Comparison of ENCODE assay signal across 11 cellular contexts in genomic region chr6:7730852-7731251, GRCh38. TPM values are rescaled to one million over a fixed set of nuclear protein-coding genes. Genes with fewer than 3 reads are reported as not detected.
DNase-seq lines count a peak whose midpoint lies in the region; TF ChIP-seq lines count a peak whose summit lies in the region.
"Had no signal": no experiment of that assay in that cellular context is flagged by ENCODE, and none has a peak within 500 bp of the region (broad histone marks: within the 10 kb centered on the region; RNA-seq: fewer than 3 reads in every experiment).

No MANE protein-coding gene starts in this region.

- H4K91ac ChIP-seq in mesenchymal stem cell (ENCODE audit: low read length), result no peak overlapping the region

- H3K36me3 ChIP-seq in mesenchymal stem cell (ENCODE audit: control insufficient read depth in 1 of 2, insufficient read depth in 2 of 2, low read depth in 1 of 2, low read length in 2 of 2) (no peaks in the 10 kb centered on the region), esophagus squamous epithelium (no peaks in the 10 kb centered on the region)

- no peak overlapping the region for H2BK12ac ChIP-seq in mesenchymal stem cell (ENCODE audit: low read length in 2 of 2)

- no peak overlapping the region for H2AFZ ChIP-seq in mesenchymal stem cell (ENCODE audit: low read depth, low read length)

- H3K9me3 ChIP-seq in mesenchymal stem cell (ENCODE audit: control insufficient read depth, low read length), result no peaks in the 10 kb centered on the region
- H3K9me3 ChIP-seq in esophagus squamous epithelium, result no peaks in the 10 kb centered on the region

- no peak overlapping the region for H3K14ac ChIP-seq in mesenchymal stem cell (ENCODE audit: low read length in 2 of 2)

- H2BK5ac ChIP-seq in mesenchymal stem cell (ENCODE audit: low read depth, low read length, poor library complexity, severe bottlenecking), result no peak overlapping the region

- H3K27ac ChIP-seq in mesenchymal stem cell (ENCODE audit: low read length, poor library complexity, severe bottlenecking) (no peak overlapping the region), esophagus squamous epithelium (peak overlapping the region in 1 of 4 donors; percentile 41)

- TF ChIP-seq POLR2A in esophagus squamous epithelium (IDR thresholded peaks at IDR 0.05), result no peak

- no peak overlapping the region for H2BK120ac ChIP-seq in mesenchymal stem cell (ENCODE audit: low read depth, low read length)

- DNase-seq in CD1c-positive myeloid dendritic cell (ENCODE audit: extremely low spot score) (peak; percentile 19), NCI-H226 (peak; percentile 75), dedifferentiated amniotic fluid mesenchymal stem cell (ENCODE audit: extremely low spot score) (peak; percentile 43), mesenchymal stem cell (peak; percentile 92), esophagus squamous epithelium (lab: John Stamatoyannopoulos, UW) (no peak), UCSD-AML1 (lab: John Stamatoyannopoulos, UW; ENCODE audit: unreplicated experiment) (no peak), retina (no peak), epidermal melanocyte (ENCODE audit: insufficient read length, low spot score) (no peak)
- DNase-seq: activated CD4-positive, alpha-beta T cell treated with anti-CD3 and anti-CD28 coated beads, Interleukin-2, amount 50 U/mL, for 1 hour; DMS153 had no signal

- WGBS in mesenchymal stem cell, result 5% methylated on average over 6 of the region's 8 CpGs
- WGBS in esophagus squamous epithelium, 2 donors, result 58 to 62% methylated on average over 8 of the region's 8 CpGs

- H2BK15ac ChIP-seq in mesenchymal stem cell (ENCODE audit: low read depth, poor library complexity, severe bottlenecking), result no peak overlapping the region

- intact Hi-C loops in esophagus squamous epithelium (cut with DNase I), result no loop called here

- TF ChIP-seq CTCF in esophagus squamous epithelium (IDR thresholded peaks at IDR 0.05), result no peak

- H3K4me1 ChIP-seq in mesenchymal stem cell (ENCODE audit: control insufficient read depth, insufficient read depth, low read depth, low read length) (peaks cover 25% of the 10 kb centered on the region), esophagus squamous epithelium (peaks cover 23 to 39% (median 25%) of the 10 kb centered on the region in 3 donors)

- H3K4ac ChIP-seq in mesenchymal stem cell (ENCODE audit: low read depth in 1 of 2, low read length in 2 of 2), result no peak overlapping the region

- H3K79me1 ChIP-seq in mesenchymal stem cell (replicated peaks; ENCODE audit: low read length, poor library complexity, severe bottlenecking), result no peaks in the 10 kb centered on the region

- peak overlapping the region; percentile 17 for H3K4me2 ChIP-seq in mesenchymal stem cell (ENCODE audit: low read length, poor library complexity, severe bottlenecking)

- H2AK5ac ChIP-seq in mesenchymal stem cell (ENCODE audit: low read length, severe bottlenecking), result no peak overlapping the region

- peak overlapping the region; percentile 51 for H3K9ac ChIP-seq in mesenchymal stem cell (ENCODE audit: low read length)

- no peak overlapping the region for H3K23ac ChIP-seq in mesenchymal stem cell (ENCODE audit: low read length in 2 of 2)

- no peak overlapping the region for H3K18ac ChIP-seq in mesenchymal stem cell (ENCODE audit: low read depth in 1 of 2, low read length in 2 of 2)

- H3K4me3 ChIP-seq in mesenchymal stem cell (ENCODE audit: insufficient read depth in 1 of 2, low read depth in 1 of 2, low read length in 2 of 2) (peak overlapping the region in 1 of 2 experiments; percentile 28), esophagus squamous epithelium (no peak overlapping the region)

- peaks cover 0 to 29% of the 10 kb centered on the region in 2 experiments for H3K27me3 ChIP-seq in mesenchymal stem cell (ENCODE audit: control insufficient read depth in 1 of 2, insufficient read depth in 1 of 2, low read length in 2 of 2)
- peaks cover 0 to 92% (median 11%) of the 10 kb centered on the region in 4 donors for H3K27me3 ChIP-seq in esophagus squamous epithelium

- peak overlapping the region; percentile 57 for H4K8ac ChIP-seq in mesenchymal stem cell (ENCODE audit: low read length)

RNA-seq across cellular contexts. Expression of gene BMP6, which starts 5.0 kb away (rescaled TPM):
- polyA plus RNA-seq in mesenchymal stem cell (2013, experiment 1 of 2), result 0.46 TPM
- polyA plus RNA-seq in mesenchymal stem cell (2013, experiment 2 of 2), result 0.42 TPM
- total RNA-seq in esophagus squamous epithelium, result 1 to 10 TPM in 2 of 4 donors, under 1 TPM in 2; 0.57 to 2.9 (median 1.1) TPM
- total RNA-seq: activated naive CD4-positive, alpha-beta T cell treated with anti-CD3 and anti-CD28 coated beads, Interleukin-2, amount 50 U/mL, for 72 hours had no signal

Comparison
In these comparisons a context has a peak if more than half of its experiments do, and no peak if none do; other contexts are left out.
1. DNase-seq: peak in CD1c-positive myeloid dendritic cell (single experiment), NCI-H226 (single experiment), dedifferentiated amniotic fluid mesenchymal stem cell (single experiment) and mesenchymal stem cell (single experiment); none in esophagus squamous epithelium (single experiment), UCSD-AML1 (single experiment), retina (single experiment) and epidermal melanocyte (single experiment).